10 cellular contexts compared by ENCODE assay signal in genomic region chr14:68295316-68295816, GRCh38.
A peak's percentile ranks its signal among the peaks of the same experiment; 100 is the strongest.
DNase-seq lines count a peak whose midpoint lies in the region; ATAC-seq and TF ChIP-seq lines count a peak whose summit lies in the region.
"Had no signal": no experiment of that assay in that cellular context is flagged by ENCODE, and none has a peak within 500 bp of the region (broad histone marks: within the 10 kb centered on the region; RNA-seq: fewer than 3 reads in every experiment).

No MANE protein-coding gene starts in this region.

- H3K4me3 ChIP-seq in GM23338 (no peak overlapping the region), OCI-LY7 (ENCODE audit: low read depth, low read length, poor library complexity, severe bottlenecking) (no peak overlapping the region), left ventricle myocardium inferior (no peak overlapping the region), retinal pigment epithelial cell (ENCODE audit: low read length) (no peak overlapping the region)

- H3K36me3 ChIP-seq in GM23338 (ENCODE audit: insufficient read depth), result no peaks in the 10 kb centered on the region
- H3K36me3 ChIP-seq in OCI-LY7 (ENCODE audit: insufficient read depth, low read length), result no peaks in the 10 kb centered on the region; the same call in 1 of the 2 replicates
- H3K36me3 ChIP-seq in left ventricle myocardium inferior, result no peaks in the 10 kb centered on the region

- H3K4me1 Mint-ChIP-seq in GM23338, result peaks cover 47% of the 10 kb centered on the region

- CTCF ChIA-PET in OCI-LY7 (lab: Charles Lee; ENCODE audit: unreplicated experiment), result no interaction called here

- H3K27ac Mint-ChIP-seq in GM23338, result no peak overlapping the region

- H3K9me3 Mint-ChIP-seq in GM23338, result peaks cover 13% of the 10 kb centered on the region

- TF ChIP-seq CTCF in GM23338 (conservative IDR thresholded peaks at IDR 0.05; ENCODE audit: low read depth in 2 of 2) (no peak), OCI-LY7 (conservative IDR thresholded peaks at IDR 0.05; ENCODE audit: low read length) (no peak), left ventricle myocardium inferior (IDR thresholded peaks at IDR 0.05; ENCODE audit: borderline replicate concordance) (no peak), retinal pigment epithelial cell (conservative IDR thresholded peaks at IDR 0.05; ENCODE audit: low read depth, low read length) (no peak)

- H3K9me2 ChIP-seq in GM23338 (ENCODE audit: insufficient read depth), result no peaks in the 10 kb centered on the region
- H3K9me2 ChIP-seq in OCI-LY7 (ENCODE audit: insufficient read depth, low read length), result no peaks in the 10 kb centered on the region

- H3K79me2 ChIP-seq in GM23338 (replicated peaks; ENCODE audit: insufficient read depth) (no peaks in the 10 kb centered on the region), OCI-LY7 (ENCODE audit: insufficient read depth, low read depth, low read length) (no peaks in the 10 kb centered on the region)

- H3K27me3 ChIP-seq in GM23338 (ENCODE audit: insufficient read depth) (no peaks in the 10 kb centered on the region), left ventricle myocardium inferior (ENCODE audit: low read depth) (no peaks in the 10 kb centered on the region)

- no TSS peak for BruUV-seq in OCI-LY7 (replicated peaks; lab: Mats Ljungman, UMichigan)

- no peak overlapping the region for H2AFZ ChIP-seq in GM23338
- H2AFZ ChIP-seq in OCI-LY7 (ENCODE audit: low read length), result no peak overlapping the region; the same call in 1 of the 2 replicates

- POLR2A ChIA-PET in OCI-LY7 (lab: Charles Lee), result interaction anchor here (0.5 to 4.4 kb wide), 6 partner anchors 11 to 498 kb away, joined by 3 to 58 read pairs (median 4); partner anchors contain the start of gene ZFP36L1

- H3K9me3 ChIP-seq in OCI-LY7 (ENCODE audit: low read length), result no peaks in the 10 kb centered on the region
- H3K9me3 ChIP-seq in left ventricle myocardium inferior (replicated peaks), result no peaks in the 10 kb centered on the region

- H3K36me3 Mint-ChIP-seq in GM23338 (ENCODE audit: low read depth), result peaks cover 15% of the 10 kb centered on the region; the same call in 2 of the 3 replicates

- peaks cover 2% of the 10 kb centered on the region for H3K27me3 Mint-ChIP-seq in GM23338 (ENCODE audit: insufficient read depth, low read depth, poor library complexity)

- H3K4me2 ChIP-seq in GM23338 (no peak overlapping the region), OCI-LY7 (ENCODE audit: low read length) (peak overlapping the region; percentile 71)

- ATAC-seq in GM23338 (peak; percentile 22; the same call in 2 of the 3 replicates), esophagus mucosa (no peak), GM21717 (IDR thresholded peaks at IDR 0.05; ENCODE audit: unreplicated experiment) (no peak)

- H3K4me3 Mint-ChIP-seq in GM23338, result no peak overlapping the region

- no peak for DNase-seq in GM23338 (ENCODE audit: low spot score)
- no peak for DNase-seq in OCI-LY7 (ENCODE audit: low spot score)
- peak; percentile 27 for DNase-seq in left ventricle myocardium inferior
- peak; percentile 83 for DNase-seq in retinal pigment epithelial cell (ENCODE audit: low read depth)
- no peak for DNase-seq in HPDE6-E6E7 (ENCODE audit: extremely low spot score)
- DNase-seq in stimulated activated CD4-positive, alpha-beta T cell treated with anti-CD3 and anti-CD28 coated beads, Interleukin-15, amount 100 ng/mL, for 24 hours, result no peak
- DNase-seq: activated effector memory CD4-positive, alpha-beta T cell treated with anti-CD3 and anti-CD28 coated beads, Interleukin-2, amount 50 U/mL, for 16 hours; T-helper 9 cell had no signal

- H3F3A ChIP-seq in GM23338 (replicated peaks; ENCODE audit: low read depth), result no peaks in the 10 kb centered on the region

- H3K27ac ChIP-seq in GM23338 (ENCODE audit: low read depth) (no peak overlapping the region), OCI-LY7 (ENCODE audit: low read depth, low read length, poor library complexity, severe bottlenecking) (no peak overlapping the region), left ventricle myocardium inferior (replicated peaks) (peak overlapping the region; percentile 30)

- intact Hi-C loops in OCI-LY7 (cut with micrococcal nuclease; ENCODE audit: unreplicated experiment) (no loop called here), left ventricle myocardium inferior (cut with micrococcal nuclease) (no loop called here)

- H3K4me1 ChIP-seq in GM23338 (ENCODE audit: insufficient read depth) (peaks cover 28% of the 10 kb centered on the region), OCI-LY7 (ENCODE audit: insufficient read depth, low read length, poor library complexity, severe bottlenecking) (peaks cover 61% of the 10 kb centered on the region), left ventricle myocardium inferior (peaks cover 51% of the 10 kb centered on the region)

- H4K20me1 ChIP-seq in GM23338 (replicated peaks; ENCODE audit: insufficient read depth), result no peaks in the 10 kb centered on the region
- no peaks in the 10 kb centered on the region for H4K20me1 ChIP-seq in OCI-LY7 (ENCODE audit: insufficient read depth, low read length)

TF ChIP-seq in GM23338, 12 proteins besides CTCF, POLR2A, EP300 and RAD21 (continues in another document):
- TF ChIP-seq CREB1 (CRISPR knock-in tag; IDR thresholded peaks at IDR 0.05; ENCODE audit: low read depth) (no peak), EZH2 (IDR thresholded peaks at IDR 0.05; ENCODE audit: low read depth, unreplicated experiment) (no peak), NANOG (IDR thresholded peaks at IDR 0.05; ENCODE audit: borderline replicate concordance) (no peak), REST (IDR thresholded peaks at IDR 0.05; ENCODE audit: unreplicated experiment) (no peak)

Comparison
In these comparisons a context has a peak if more than half of its experiments do, and no peak if none do; other contexts are left out.
1. DNase-seq: peak in left ventricle myocardium inferior (single experiment) and retinal pigment epithelial cell (single experiment); none in GM23338 (single experiment), OCI-LY7 (single experiment), HPDE6-E6E7 (single experiment) and stimulated activated CD4-positive, alpha-beta T cell treated with anti-CD3 and anti-CD28 coated beads, Interleukin-15, amount 100 ng/mL, for 24 hours (single experiment).